8 cellular contexts compared by ENCODE assay signal in the genomic region with DNA sequence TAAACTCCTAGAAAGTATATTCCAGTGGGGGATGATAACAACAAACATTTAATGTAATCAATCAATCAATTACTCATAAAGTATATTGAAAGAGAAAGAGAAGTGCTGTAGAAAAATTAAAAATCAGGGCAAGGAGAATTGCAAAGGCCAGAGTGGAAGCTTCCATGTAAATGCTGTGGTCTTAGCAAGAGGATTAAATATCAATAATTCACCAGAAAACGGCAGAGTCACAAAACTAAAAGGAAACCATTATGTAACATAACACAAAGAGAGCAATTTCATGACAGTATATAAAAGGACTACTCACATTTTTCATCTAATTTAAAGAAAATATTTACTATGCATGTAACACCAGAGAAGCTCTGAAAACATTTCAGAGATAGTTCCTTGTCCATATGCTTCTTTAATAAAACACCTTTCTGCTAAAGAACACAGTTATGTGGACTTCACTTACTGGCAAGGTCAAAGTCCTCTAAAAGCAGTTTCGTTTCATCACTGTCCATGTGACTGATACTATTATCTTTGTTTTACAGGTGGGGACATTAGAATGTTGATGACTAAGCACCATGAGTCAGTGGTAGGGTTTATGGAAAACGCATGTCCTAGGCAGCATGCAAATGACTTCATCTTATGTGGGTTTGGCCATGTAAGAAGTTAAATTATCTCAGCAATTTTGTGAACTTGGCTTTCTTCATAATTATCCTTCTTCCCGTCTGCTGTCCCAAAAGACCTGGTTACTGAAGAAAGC.
DNase-seq lines count a peak whose midpoint lies in the region; FAIRE-seq and TF ChIP-seq lines count a peak whose summit lies in the region.

No MANE protein-coding gene starts in this region.

- H3K4me3 ChIP-seq in bronchial epithelial cell (ENCODE audit: low read depth, low read length) = peak overlapping the region; percentile 4

- no peaks in the 10 kb centered on the region for H3K27me3 ChIP-seq in bronchial epithelial cell (ENCODE audit: control insufficient read depth, insufficient read depth, low read length)

- H3K36me3 ChIP-seq in bronchial epithelial cell (ENCODE audit: control insufficient read depth, insufficient read depth, low read length) = no peaks in the 10 kb centered on the region

- DNase-seq in SIG-M5 treated with dmso at 0.1 percent for 504 hours (lab: John Stamatoyannopoulos, UW; ENCODE audit: unreplicated experiment) (peak; percentile 52), SIG-M5 (lab: John Stamatoyannopoulos, UW) (no peak), HTR-8/SVneo (ENCODE audit: insufficient read length, low spot score) (peak; percentile 20), bronchial epithelial cell (ENCODE audit: low read depth) (peak; percentile 100), non-pigmented ciliary epithelial cell (ENCODE audit: low read depth) (peak; percentile 99), SKM-1 (lab: John Stamatoyannopoulos, UW; ENCODE audit: unreplicated experiment) (no peak), DMS79 (lab: John Stamatoyannopoulos, UW) (no peak), NCI-H510A treated with DMSO at 0.1 percent for 48 hours (lab: John Stamatoyannopoulos, UW) (no peak)

- peak; percentile 72 for FAIRE-seq in HTR-8/SVneo (lab: Jason Lieb, UNC)
- FAIRE-seq in bronchial epithelial cell (lab: Jason Lieb, UNC) = peak; percentile 96

- no peak for TF ChIP-seq CTCF in bronchial epithelial cell (IDR thresholded peaks at IDR 0.05; ENCODE audit: insufficient read depth, low read length, severe bottlenecking)

Comparison
In these comparisons a context has a peak if more than half of its experiments do, and no peak if none do; other contexts are left out.
1. DNase-seq: peak in SIG-M5 treated with dmso at 0.1 percent for 504 hours (single experiment), HTR-8/SVneo (single experiment), bronchial epithelial cell (single experiment) and non-pigmented ciliary epithelial cell (single experiment); none in SIG-M5 (single experiment), SKM-1 (single experiment), DMS79 (single experiment) and NCI-H510A treated with DMSO at 0.1 percent for 48 hours (single experiment).